Comparison of ENCODE assay signal across 14 cellular contexts in genomic region chr5:14806452-14806851, GRCh38.
DNase-seq lines count a peak whose midpoint lies in the region; ATAC-seq and TF ChIP-seq lines count a peak whose summit lies in the region.
"Had no signal": no experiment of that assay in that cellular context is flagged by ENCODE, and none has a peak within 500 bp of the region (broad histone marks: within the 10 kb centered on the region; RNA-seq: fewer than 3 reads in every experiment).

No MANE protein-coding gene starts in this region.

- no peak for ATAC-seq in HG03135 (IDR thresholded peaks at IDR 0.05; ENCODE audit: unreplicated experiment)
- no peak for ATAC-seq in HG03565 (IDR thresholded peaks at IDR 0.05; ENCODE audit: unreplicated experiment)
- ATAC-seq: GM12878 had no signal

- peaks cover 7% of the 10 kb centered on the region for H3K9me3 Mint-ChIP-seq in mesothelial cell of epicardium

- peaks cover 16% of the 10 kb centered on the region for H3K4me1 Mint-ChIP-seq in mesothelial cell of epicardium

- TF ChIP-seq CTCF in mesothelial cell of epicardium (IDR thresholded peaks at IDR 0.05; ENCODE audit: unreplicated experiment) = no peak

- H3K27ac Mint-ChIP-seq in mesothelial cell of epicardium = peak overlapping the region; percentile 52

- no peaks in the 10 kb centered on the region for H3K27me3 Mint-ChIP-seq in mesothelial cell of epicardium (ENCODE audit: low read depth)

- peaks cover 2% of the 10 kb centered on the region for H3K36me3 Mint-ChIP-seq in mesothelial cell of epicardium

- DNase-seq in A172 (ENCODE audit: low spot score) (peak; percentile 76), M059J (ENCODE audit: low read depth) (peak; percentile 69), fibroblast of gingiva (ENCODE audit: low read depth) (peak; percentile 98), mesothelial cell of epicardium (ENCODE audit: low spot score in 2 of 2, unreplicated experiment in 2 of 2) (no peak), NCI-H1417 treated with DMSO at 0.1 percent for 48 hours (lab: John Stamatoyannopoulos, UW) (no peak)
- no peak for DNase-seq in activated CD4-positive, CD25-positive, alpha-beta regulatory T cell treated with anti-CD3 and anti-CD28 coated beads, Interleukin-2, amount 50 U/mL, for 72 hours
- DNase-seq: BE2C, Karpas-422, NCI-H524, T-helper 1 cell, upper lobe of left lung had no signal

- H3K4me3 Mint-ChIP-seq in mesothelial cell of epicardium = no peak overlapping the region

Comparison
In these comparisons a context has a peak if more than half of its experiments do, and no peak if none do; other contexts are left out.
1. DNase-seq: peak in A172 (single experiment), M059J (single experiment) and fibroblast of gingiva (single experiment); none in mesothelial cell of epicardium (0 of 2), NCI-H1417 treated with DMSO at 0.1 percent for 48 hours (single experiment) and activated CD4-positive, CD25-positive, alpha-beta regulatory T cell treated with anti-CD3 and anti-CD28 coated beads, Interleukin-2, amount 50 U/mL, for 72 hours (single experiment).